8 cellular contexts compared by ENCODE assay signal in the genomic region with DNA sequence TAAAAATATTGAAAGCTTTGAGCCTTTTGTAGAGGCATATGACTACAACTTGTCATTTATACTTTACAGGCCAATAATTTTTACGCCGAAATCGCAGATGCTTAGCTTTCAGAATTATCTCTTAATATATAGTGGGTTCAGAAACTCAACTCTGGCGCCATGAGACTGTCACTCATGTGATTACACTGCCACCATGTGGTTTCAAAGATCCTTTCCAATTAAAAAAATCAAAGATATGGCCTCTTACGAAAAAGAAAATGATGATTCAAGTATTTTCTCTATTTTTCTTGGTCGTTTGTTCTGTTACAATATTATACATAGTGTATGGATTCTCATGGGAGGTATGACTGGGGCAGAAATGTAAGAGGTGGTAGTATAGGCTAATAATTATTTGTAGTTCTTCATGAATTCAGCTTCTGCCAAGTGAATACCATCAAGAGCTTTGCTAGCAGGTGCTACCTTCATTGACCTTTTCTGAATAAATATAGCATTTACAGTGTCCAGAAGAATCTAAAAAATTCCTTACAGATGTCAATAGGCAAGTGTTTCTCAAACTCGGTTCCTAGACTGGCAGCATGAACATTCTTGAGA.
A peak's percentile ranks its signal among the peaks of the same experiment; 100 is the strongest.
DNase-seq lines count a peak whose midpoint lies in the region; ATAC-seq and TF ChIP-seq lines count a peak whose summit lies in the region.

No MANE protein-coding gene starts in this region.

- peak; percentile 52 to 88 (median 72) for TF ChIP-seq CTCF in dorsolateral prefrontal cortex (IDR thresholded peaks at IDR 0.05 in 54 of 56, conservative IDR thresholded peaks at IDR 0.05 in 2 of 56; ENCODE audit: low read depth in 1 of 56, partially characterized antibody in 56 of 56)
- TF ChIP-seq CTCF in nephron (IDR thresholded peaks at IDR 0.05; ENCODE audit: unreplicated experiment in 3 of 3), result peak; percentile 65 to 87 (median 81)

- peak overlapping the region in 2 of 3 experiments; percentile 50 for H3K4me3 Mint-ChIP-seq in nephron
- no peak overlapping the region for H3K4me3 Mint-ChIP-seq in activated T-cell treated with anti-CD3 and anti-CD28 coated beads, Interleukin-2, amount 50 U/mL, for 24 hours

- H3K27ac ChIP-seq in dorsolateral prefrontal cortex, result no peak overlapping the region

- H3K36me3 Mint-ChIP-seq in nephron (ENCODE audit: low read depth), result no peaks in the 10 kb centered on the region
- H3K36me3 Mint-ChIP-seq in activated T-cell treated with anti-CD3 and anti-CD28 coated beads, Interleukin-2, amount 50 U/mL, for 24 hours (ENCODE audit: low read depth), result no peaks in the 10 kb centered on the region

- peak; percentile 48 for ATAC-seq in GM18520 (IDR thresholded peaks at IDR 0.05; ENCODE audit: unreplicated experiment)
- peak; percentile 57 for ATAC-seq in HG03342 (IDR thresholded peaks at IDR 0.05; ENCODE audit: unreplicated experiment)

- peaks cover 6% of the 10 kb centered on the region for H3K9me3 Mint-ChIP-seq in nephron
- H3K9me3 Mint-ChIP-seq in activated T-cell treated with anti-CD3 and anti-CD28 coated beads, Interleukin-2, amount 50 U/mL, for 24 hours, result no peaks in the 10 kb centered on the region

- H3K27me3 ChIP-seq in dorsolateral prefrontal cortex, result peaks cover 0 to 16% (median 0%) of the 10 kb centered on the region in 45 donors

- H3K4me1 Mint-ChIP-seq in nephron, result peaks cover 9% of the 10 kb centered on the region
- H3K4me1 Mint-ChIP-seq in activated T-cell treated with anti-CD3 and anti-CD28 coated beads, Interleukin-2, amount 50 U/mL, for 24 hours (ENCODE audit: low read depth), result no peaks in the 10 kb centered on the region

- H3K4me3 ChIP-seq in dorsolateral prefrontal cortex, result peak overlapping the region in 22 of 59 donors; percentile 1 to 42 (median 20)

- DNase-seq in AML-193 (lab: John Stamatoyannopoulos, UW) (peak; percentile 16 to 25), NCI-H82 treated with DMSO at 0.1 percent for 48 hours (lab: John Stamatoyannopoulos, UW; ENCODE audit: unreplicated experiment) (peak; percentile 44), dorsolateral prefrontal cortex (peak in 1 of 10 donors; percentile 20), OCI-M2 (lab: John Stamatoyannopoulos, UW; ENCODE audit: unreplicated experiment) (no peak)
- no peak for DNase-seq in activated T-cell treated with anti-CD3 and anti-CD28 coated beads, Interleukin-2, amount 50 U/mL, for 24 hours

- H3K27ac Mint-ChIP-seq in nephron, result peak overlapping the region in 2 of 3 experiments; percentile 7 to 10
- H3K27ac Mint-ChIP-seq in activated T-cell treated with anti-CD3 and anti-CD28 coated beads, Interleukin-2, amount 50 U/mL, for 24 hours, result no peak overlapping the region

- intact Hi-C loops in dorsolateral prefrontal cortex (cut with DNase I), result loop anchor here (5.0 to 10.0 kb wide), 4 partner anchors 333 to 803 kb away; no protein-coding TSS in a partner anchor

- peaks cover 20% of the 10 kb centered on the region for H3K27me3 Mint-ChIP-seq in nephron (ENCODE audit: low read depth)
- H3K27me3 Mint-ChIP-seq in activated T-cell treated with anti-CD3 and anti-CD28 coated beads, Interleukin-2, amount 50 U/mL, for 24 hours, result no peaks in the 10 kb centered on the region

Comparison
In these comparisons a context has a peak if more than half of its experiments do, and no peak if none do; other contexts are left out.
1. DNase-seq: peak in AML-193 (2 of 2) and NCI-H82 treated with DMSO at 0.1 percent for 48 hours (single experiment); none in OCI-M2 (single experiment) and activated T-cell treated with anti-CD3 and anti-CD28 coated beads, Interleukin-2, amount 50 U/mL, for 24 hours (single experiment).